Comparison of ENCODE assay signal across 9 cellular contexts in the genomic region with DNA sequence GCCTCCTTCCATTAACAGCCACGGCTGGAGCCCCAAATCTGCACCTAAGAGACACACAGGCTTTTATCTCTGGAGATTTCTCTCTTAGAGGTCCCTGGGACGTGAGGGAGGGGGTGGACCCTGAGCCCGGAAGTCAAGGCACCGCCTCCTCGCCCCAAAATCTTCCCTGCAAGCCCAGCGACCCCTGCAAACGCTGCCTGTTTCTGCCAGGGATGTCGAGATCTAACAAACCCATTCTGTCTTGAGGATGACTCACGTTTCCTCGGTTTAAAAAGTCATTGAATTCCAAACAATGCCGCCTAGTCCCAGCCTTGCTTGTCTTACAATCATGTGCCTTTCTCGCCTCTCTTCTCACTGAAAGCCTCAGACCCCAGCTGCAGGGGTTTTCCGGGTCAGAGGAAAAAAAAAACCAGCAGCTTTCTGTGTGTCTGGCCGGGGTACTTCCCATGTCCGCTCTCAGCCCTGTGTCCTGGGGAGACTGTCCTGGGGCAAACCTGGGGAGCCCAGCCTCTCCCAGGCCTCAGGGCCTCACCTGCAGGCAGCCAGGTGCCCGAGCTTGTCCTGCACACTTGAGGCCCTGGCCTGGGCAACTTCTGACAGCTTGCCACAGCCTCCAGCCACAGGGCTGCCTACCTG. TPM values are rescaled to one million over a fixed set of nuclear protein-coding genes. Genes with fewer than 3 reads are reported as not detected.
DNase-seq lines count a peak whose midpoint lies in the region; FAIRE-seq and TF ChIP-seq lines count a peak whose summit lies in the region.
"Had no signal": no experiment of that assay in that cellular context is flagged by ENCODE, and none has a peak within 500 bp of the region (broad histone marks: within the 10 kb centered on the region; RNA-seq: fewer than 3 reads in every experiment).

No MANE protein-coding gene starts in this region.

- H3K36me3 ChIP-seq in SK-N-SH (replicated peaks in 1 of 2; ENCODE audit: control insufficient read depth in 1 of 2, insufficient read depth in 2 of 2, low read length in 1 of 2) = no peaks in the 10 kb centered on the region
- H3K36me3 ChIP-seq in endothelial cell of umbilical vein (ENCODE audit: control insufficient read depth in 2 of 2, extremely low read depth in 1 of 2, insufficient read depth in 2 of 2, low read length in 2 of 2) = no peaks in the 10 kb centered on the region

- POLR2A ChIA-PET in SK-N-SH (lab: Yijun Ruan, JAX) = no interaction called here
- POLR2A ChIA-PET in endothelial cell of umbilical vein (lab: Charles Lee) = interaction anchor here (1.4 kb wide), 1 partner anchor 15 kb away, joined by 8 read pairs; the partner anchor contains the start of gene ARL2BP

- H3K9ac ChIP-seq in SK-N-SH = peak overlapping the region; percentile 15; the same call in 1 of the 2 replicates
- peak overlapping the region; percentile 62 for H3K9ac ChIP-seq in endothelial cell of umbilical vein (replicated peaks; ENCODE audit: extremely low read depth, insufficient read depth, low read length)

- H3K4me3 ChIP-seq in SK-N-SH (ENCODE audit: low read depth in 2 of 2, low read length in 1 of 2) = no peak overlapping the region
- H3K4me3 ChIP-seq in endothelial cell of umbilical vein (replicated peaks in 1 of 3; ENCODE audit: insufficient read depth in 1 of 3, low read depth in 1 of 3, low read length in 3 of 3) = no peak overlapping the region

- no peaks in the 10 kb centered on the region for H3K79me2 ChIP-seq in SK-N-SH (ENCODE audit: insufficient read depth)
- no peaks in the 10 kb centered on the region for H3K79me2 ChIP-seq in endothelial cell of umbilical vein (ENCODE audit: control insufficient read depth, insufficient read depth, low read length)

- no peaks in the 10 kb centered on the region for H3K9me2 ChIP-seq in SK-N-SH

- no peaks in the 10 kb centered on the region for H3K9me1 ChIP-seq in endothelial cell of umbilical vein (replicated peaks; ENCODE audit: control insufficient read depth, extremely low read depth, insufficient read depth, low read length)

- no peaks in the 10 kb centered on the region for H3F3A ChIP-seq in SK-N-SH (replicated peaks; ENCODE audit: insufficient read depth)

- H4K20me1 ChIP-seq in SK-N-SH (ENCODE audit: insufficient read depth) (no peaks in the 10 kb centered on the region), endothelial cell of umbilical vein (replicated peaks; ENCODE audit: control insufficient read depth, extremely low read depth, insufficient read depth, low read length) (no peaks in the 10 kb centered on the region)

- 34% methylated on average over 13 of the region's 16 CpGs for WGBS in SK-N-SH (ENCODE audit: low lambda C conversion rate)

- peak; percentile 52 for DNase-seq in DMS53 (lab: John Stamatoyannopoulos, UW)
- DNase-seq in DMS53 treated with DMSO at 0.1 percent for 48 hours (lab: John Stamatoyannopoulos, UW; ENCODE audit: unreplicated experiment) = no peak
- no peak for DNase-seq in SK-N-SH
- peak; percentile 98 for DNase-seq in endothelial cell of umbilical vein (ENCODE audit: low read depth, low spot score)
- peak; percentile 47 for DNase-seq in myocyte (ENCODE audit: low read depth)
- no peak for DNase-seq in NCI-H1417 (lab: John Stamatoyannopoulos, UW)
- DNase-seq in NCI-H748 (lab: John Stamatoyannopoulos, UW; ENCODE audit: unreplicated experiment) = no peak
- no peak for DNase-seq in NCI-H748 treated with DMSO at 0.1 percent for 48 hours (lab: John Stamatoyannopoulos, UW)

- H3K4me2 ChIP-seq in SK-N-SH (peak overlapping the region; percentile 42; the same call in 1 of the 2 replicates), endothelial cell of umbilical vein (ENCODE audit: insufficient read depth, low read length) (peak overlapping the region; percentile 80)

- TF ChIP-seq CTCF in SK-N-SH (IDR thresholded peaks at IDR 0.05) (no peak), endothelial cell of umbilical vein (IDR thresholded peaks at IDR 0.05; ENCODE audit: extremely low read depth in 1 of 2, insufficient read depth in 1 of 2, low read depth in 1 of 2, low read length in 2 of 2) (no peak)

- H2AFZ ChIP-seq in SK-N-SH (ENCODE audit: low read depth) (peak overlapping the region; percentile 69), endothelial cell of umbilical vein (ENCODE audit: low read depth, low read length) (peak overlapping the region; percentile 20)

- intact Hi-C loops in endothelial cell of umbilical vein (cut with micrococcal nuclease) = loop anchor here (1.0 to 2.0 kb wide), 3 partner anchors 15 to 74 kb away; partner anchors contain the start of genes ARL2BP, PSME3IP1 and RSPRY1

- dilution Hi-C loops in endothelial cell of umbilical vein (cut with MboI; ENCODE audit: extremely low pct_ligation_motif_present, low sequenced_read_pairs) = no loop called here

- no peaks in the 10 kb centered on the region for H3K9me3 ChIP-seq in SK-N-SH
- H3K9me3 ChIP-seq in endothelial cell of umbilical vein (replicated peaks; ENCODE audit: control insufficient read depth, insufficient read depth, low read length) = no peaks in the 10 kb centered on the region

- TF ChIP-seq RAD21 in SK-N-SH (IDR thresholded peaks at IDR 0.05; ENCODE audit: low read length) = no peak

- no TSS peak for BruUV-seq in endothelial cell of umbilical vein (replicated peaks; lab: Mats Ljungman, UMichigan)

- FAIRE-seq in endothelial cell of umbilical vein (lab: Jason Lieb, UNC) = peak; percentile 100

- no peak for TF ChIP-seq EP300 in SK-N-SH (IDR thresholded peaks at IDR 0.05; ENCODE audit: borderline replicate concordance in 1 of 2, low read depth in 1 of 2, low read length in 1 of 2)

- peaks cover 8 to 21% of the 10 kb centered on the region in 2 experiments; a peak in 2 of 4 replicates for H3K4me1 ChIP-seq in SK-N-SH (ENCODE audit: control insufficient read depth in 1 of 2, insufficient read depth in 2 of 2, low read depth in 1 of 2, low read length in 1 of 2)
- peaks cover 23% of the 10 kb centered on the region for H3K4me1 ChIP-seq in endothelial cell of umbilical vein (ENCODE audit: control insufficient read depth, extremely low read depth, insufficient read depth, low read length)

- H3K27me3 ChIP-seq in SK-N-SH (ENCODE audit: insufficient read depth) = no peaks in the 10 kb centered on the region
- H3K27me3 ChIP-seq in endothelial cell of umbilical vein (ENCODE audit: control insufficient read depth in 2 of 2, insufficient read depth in 2 of 2, low read length in 2 of 2) = no peaks in the 10 kb centered on the region

- CTCF ChIA-PET in SK-N-SH (lab: Yijun Ruan, JAX) (no interaction called here), endothelial cell of umbilical vein (lab: Charles Lee) (interaction anchor here (0.8 to 2.6 kb wide), 4 partner anchors 10 to 40 kb away, joined by 3 to 18 read pairs (median 6); partner anchors contain the start of gene ARL2BP)

- H3K27ac ChIP-seq in SK-N-SH (ENCODE audit: low read depth in 2 of 2, low read length in 1 of 2) = peak overlapping the region in 1 of 2 experiments; percentile 58; a peak in 2 of 4 replicates
- H3K27ac ChIP-seq in endothelial cell of umbilical vein (ENCODE audit: insufficient read depth, low read depth, low read length) = peak overlapping the region; percentile 92
- H3K27ac ChIP-seq: 22Rv1 had no signal

- TF ChIP-seq POLR2A in endothelial cell of umbilical vein (IDR thresholded peaks at IDR 0.05; ENCODE audit: low read depth, low read length) = peak; percentile 51

TF ChIP-seq in SK-N-SH, 30 proteins besides CTCF, POLR2A, EP300 and RAD21:
- TF ChIP-seq FOSL2 (IDR thresholded peaks at IDR 0.05; ENCODE audit: borderline replicate concordance, low read depth) (peak; percentile 66; the same call in 1 of the 2 replicates), MAX (IDR thresholded peaks at IDR 0.05; ENCODE audit: low read depth) (peak; percentile 73), FOXJ3 (CRISPR knock-in tag; IDR thresholded peaks at IDR 0.05) (no peak)

TF ChIP-seq in endothelial cell of umbilical vein, 7 proteins besides CTCF, POLR2A, EP300 and RAD21 (continues in another document):
- TF ChIP-seq FOS (IDR thresholded peaks at IDR 0.05; ENCODE audit: borderline replicate concordance, insufficient read depth, low read length) (peak; percentile 88), MYC (IDR thresholded peaks at IDR 0.05; ENCODE audit: low read depth, low read length) (no peak), MAX (IDR thresholded peaks at IDR 0.05; ENCODE audit: insufficient read depth, insufficient read length) (peak; percentile 50), GATA2 (IDR thresholded peaks at IDR 0.05; ENCODE audit: insufficient read depth, insufficient read length, low read depth, low read length) (peak; percentile 50), JUN (IDR thresholded peaks at IDR 0.05; ENCODE audit: borderline replicate concordance, insufficient read depth, insufficient read length, low read depth) (peak; percentile 96)

RNA-seq across cellular contexts. Expression of gene ARL2BP, which starts 15.4 kb away (rescaled TPM):
- polyA plus RNA-seq in SK-N-SH (2012; rRNA removed) (61.8 and 70.3 TPM in 2 replicates), endothelial cell of umbilical vein (103 and 111 TPM in 2 replicates)
- 75.9 and 83.6 TPM in 2 replicates for polyA plus RNA-seq in SK-N-SH (2012; cell fraction: cytosol; rRNA removed)
- 20.8 and 24.7 TPM in 2 replicates for polyA plus RNA-seq in SK-N-SH (2012; cell fraction: nucleus; rRNA removed)
- total RNA-seq in endothelial cell of umbilical vein (76.7 and 80.4 TPM in 2 replicates), myocyte (60.6 and 76.3 TPM in 2 replicates)
- polyA plus RNA-seq in endothelial cell of umbilical vein (2011; cell fraction: cytosol; rRNA removed) = 81.7 and 87.7 TPM in 2 replicates
- polyA plus RNA-seq in endothelial cell of umbilical vein (2011; cell fraction: nucleus; rRNA removed) = 33.2 and 36.3 TPM in 2 replicates
- 76.8 and 88.3 TPM in 2 replicates for polyA plus RNA-seq in endothelial cell of umbilical vein (2012)
- 73.4 and 77.5 TPM in 2 replicates for polyA minus RNA-seq in endothelial cell of umbilical vein
- polyA minus RNA-seq in endothelial cell of umbilical vein (2011; cell fraction: cytosol; rRNA and poly(A)+ RNA removed) = 27.3 TPM
- polyA minus RNA-seq in endothelial cell of umbilical vein (2011; cell fraction: nucleus; rRNA and poly(A)+ RNA removed) = 17.6 and 23.6 TPM in 2 replicates
- polyA plus RNA-seq in myocyte (2012) = 41.8 TPM

RNA-seq across cellular contexts. Expression of gene PLLP, which starts 24.1 kb away (rescaled TPM):
- polyA plus RNA-seq in SK-N-SH (2012; rRNA removed) (0.86 and 1.3 TPM in 2 replicates), endothelial cell of umbilical vein (14.4 and 19.3 TPM in 2 replicates)
- 0.75 and 0.81 TPM in 2 replicates for polyA plus RNA-seq in SK-N-SH (2012; cell fraction: cytosol; rRNA removed)
- 0.31 and 0.58 TPM in 2 replicates for polyA plus RNA-seq in SK-N-SH (2012; cell fraction: nucleus; rRNA removed)
- total RNA-seq in endothelial cell of umbilical vein (3.1 and 4.4 TPM in 2 replicates), myocyte (not detected in 2 replicates)
- 8.6 and 9.4 TPM in 2 replicates for polyA plus RNA-seq in endothelial cell of umbilical vein (2011; cell fraction: cytosol; rRNA removed)
- polyA plus RNA-seq in endothelial cell of umbilical vein (2011; cell fraction: nucleus; rRNA removed) = 2.9 and 4.0 TPM in 2 replicates
- 2.6 and 2.9 TPM in 2 replicates for polyA plus RNA-seq in endothelial cell of umbilical vein (2012)
- 4.8 and 5.6 TPM in 2 replicates for polyA minus RNA-seq in endothelial cell of umbilical vein
- 41.6 TPM for polyA minus RNA-seq in endothelial cell of umbilical vein (2011; cell fraction: cytosol; rRNA and poly(A)+ RNA removed)
- 1.4 and 1.6 TPM in 2 replicates for polyA minus RNA-seq in endothelial cell of umbilical vein (2011; cell fraction: nucleus; rRNA and poly(A)+ RNA removed)
- polyA plus RNA-seq in myocyte (2012) = 0.42 TPM

Comparison
In these comparisons a context has a peak if more than half of its experiments do, and no peak if none do; other contexts are left out.
1. DNase-seq: peak in DMS53 (single experiment), endothelial cell of umbilical vein (single experiment) and myocyte (single experiment); none in DMS53 treated with DMSO at 0.1 percent for 48 hours (single experiment), SK-N-SH (single experiment), NCI-H1417 (0 of 3), NCI-H748 (single experiment) and NCI-H748 treated with DMSO at 0.1 percent for 48 hours (single experiment).